22 cellular contexts compared by ENCODE assay signal in genomic region chr1:17084787-17085186, GRCh38.
"Had no signal": no experiment of that assay in that cellular context is flagged by ENCODE, and none has a peak within 500 bp of the region (broad histone marks: within the 10 kb centered on the region; RNA-seq: fewer than 3 reads in every experiment).

No MANE protein-coding gene starts in this region.

- H3K9ac ChIP-seq: parathyroid adenoma had no signal

- H3K27me3 ChIP-seq: heart left ventricle, uterus had no signal

- H3K27me3 Mint-ChIP-seq: activated CD4-positive, alpha-beta T cell treated with anti-CD3 and anti-CD28 coated beads, Interleukin-2, amount 10 ng/mL, durations not matched to agents 7 days and 5 days had no signal

- H3K79me2 ChIP-seq: parathyroid adenoma had no signal

- H3K4me1 ChIP-seq: parathyroid adenoma, tibial artery, uterus had no signal

- H3K36me3 Mint-ChIP-seq: activated naive CD4-positive, alpha-beta T cell treated with anti-CD3 and anti-CD28 coated beads, Interleukin-2, amount 10 ng/mL, durations not matched to agents 7 days and 5 days; memory B cell; natural killer cell; stimulated activated naive B cell treated with anti-CD40 and anti-IgM and Interleukin-4, amounts not matched to agents 10 μg/mL and 1 μg/mL and 100 μg/mL, for 72 hours had no signal

- H3K36me3 ChIP-seq: heart left ventricle, tibial artery, uterus had no signal

- H3K4me1 Mint-ChIP-seq: activated CD4-positive, alpha-beta T cell treated with anti-CD3 and anti-CD28 coated beads, Interleukin-2, amount 10 ng/mL, durations not matched to agents 7 days and 5 days; activated naive CD4-positive, alpha-beta T cell treated with anti-CD3 and anti-CD28 coated beads, Interleukin-2, amount 10 ng/mL, durations not matched to agents 7 days and 5 days; memory B cell; stimulated activated naive B cell treated with anti-CD40 and anti-IgM and Interleukin-4, amounts not matched to agents 10 μg/mL and 1 μg/mL and 100 μg/mL, for 72 hours had no signal

- FAIRE-seq: endometrium, frontal cortex, kidney had no signal

- H3K27ac ChIP-seq: heart left ventricle, parathyroid adenoma, tibial artery, uterus had no signal

- ATAC-seq: activated CD4-positive, CD25-positive, alpha-beta regulatory T cell treated with anti-CD3 and anti-CD28 coated beads, Interleukin-2, amount 50 U/mL, for 24 hours; heart left ventricle; left ventricle myocardium superior; natural killer cell; stimulated activated naive B cell treated with anti-CD40 and anti-IgM and Interleukin-4, amounts not matched to agents 10 μg/mL and 1 μg/mL and 100 μg/mL, for 72 hours had no signal

- H2AFZ ChIP-seq: parathyroid adenoma had no signal

- H3K27ac Mint-ChIP-seq: activated CD4-positive, alpha-beta T cell treated with anti-CD3 and anti-CD28 coated beads, Interleukin-2, amount 10 ng/mL, durations not matched to agents 7 days and 5 days; activated naive CD4-positive, alpha-beta T cell treated with anti-CD3 and anti-CD28 coated beads, Interleukin-2, amount 10 ng/mL, durations not matched to agents 7 days and 5 days; memory B cell; natural killer cell; stimulated activated naive B cell treated with anti-CD40 and anti-IgM and Interleukin-4, amounts not matched to agents 10 μg/mL and 1 μg/mL and 100 μg/mL, for 72 hours had no signal

- H3K4me3 ChIP-seq: heart left ventricle, tibial artery, uterus had no signal

- DNase-seq: activated CD4-positive, alpha-beta T cell treated with anti-CD3 and anti-CD28 coated beads, Interleukin-2, amount 10 ng/mL, durations not matched to agents 7 days and 5 days; activated CD8-positive, alpha-beta memory T cell treated with anti-CD3 and anti-CD28 coated beads, Interleukin-2, amount 50 U/mL, for 4 hours; activated effector memory CD4-positive, alpha-beta T cell treated with Interleukin-2 at 50 U/mL for 16 hours; activated naive CD4-positive, alpha-beta T cell treated with anti-CD3 and anti-CD28 coated beads, Interleukin-2, amount 10 ng/mL, durations not matched to agents 7 days and 5 days; activated T-cell treated with anti-CD3 and anti-CD28 coated beads, Interleukin-2, amount 50 U/mL, for 48 hours; aorta; cerebellar nuclear complex; cortex of kidney; heart left ventricle; left ventricle myocardium superior; natural killer cell; retina; stimulated activated naive B cell treated with anti-CD40 and anti-IgM and Interleukin-4, amounts not matched to agents 10 μg/mL and 1 μg/mL and 100 μg/mL, for 72 hours; SW 1271; tibial artery; uterus had no signal

- H3K9me3 Mint-ChIP-seq: activated CD4-positive, alpha-beta T cell treated with anti-CD3 and anti-CD28 coated beads, Interleukin-2, amount 10 ng/mL, durations not matched to agents 7 days and 5 days; activated naive CD4-positive, alpha-beta T cell treated with anti-CD3 and anti-CD28 coated beads, Interleukin-2, amount 10 ng/mL, durations not matched to agents 7 days and 5 days; memory B cell; natural killer cell; stimulated activated naive B cell treated with anti-CD40 and anti-IgM and Interleukin-4, amounts not matched to agents 10 μg/mL and 1 μg/mL and 100 μg/mL, for 72 hours had no signal

- H3K4me3 Mint-ChIP-seq: activated CD4-positive, alpha-beta T cell treated with anti-CD3 and anti-CD28 coated beads, Interleukin-2, amount 10 ng/mL, durations not matched to agents 7 days and 5 days; activated naive CD4-positive, alpha-beta T cell treated with anti-CD3 and anti-CD28 coated beads, Interleukin-2, amount 10 ng/mL, durations not matched to agents 7 days and 5 days; memory B cell; natural killer cell; stimulated activated naive B cell treated with anti-CD40 and anti-IgM and Interleukin-4, amounts not matched to agents 10 μg/mL and 1 μg/mL and 100 μg/mL, for 72 hours had no signal

- H3K9me3 ChIP-seq: heart left ventricle, tibial artery, uterus had no signal
